In genomic region chr5:151351675-151352074, GRCh38 we compare ENCODE assay signal across 2 cellular contexts.
TF ChIP-seq lines count a peak whose summit lies in the region.

No MANE protein-coding gene starts in this region.

TF ChIP-seq in IMR-90, 13 proteins besides CTCF, POLR2A, EP300 and RAD21:
- TF ChIP-seq CEBPB (IDR thresholded peaks at IDR 0.05; ENCODE audit: low read depth, low read length) (peak; percentile 59), FOS (IDR thresholded peaks at IDR 0.05; ENCODE audit: low read depth, low read length) (no peak)

TF ChIP-seq in Ishikawa, 13 proteins besides CTCF, POLR2A, EP300 and RAD21:
- TF ChIP-seq TCF12 (IDR thresholded peaks at IDR 0.05; ENCODE audit: low read depth): no peak
- TF ChIP-seq CEBPB (IDR thresholded peaks at IDR 0.05): 0 out of 2 replicates have a peak, but pooled peaks have one; percentile 38
- TF ChIP-seq FOXM1 (IDR thresholded peaks at IDR 0.05; ENCODE audit: borderline replicate concordance, low read depth): no peak
- no peak for TF ChIP-seq TEAD4 (IDR thresholded peaks at IDR 0.05)
